ENCODE assay signal across 17 cellular contexts in genomic region chr18:64982414-64983096, GRCh38.
DNase-seq lines count a peak whose midpoint lies in the region; ATAC-seq and TF ChIP-seq lines count a peak whose summit lies in the region.
"Had no signal": no experiment of that assay in that cellular context is flagged by ENCODE, and none has a peak within 500 bp of the region (broad histone marks: within the 10 kb centered on the region; RNA-seq: fewer than 3 reads in every experiment).

No MANE protein-coding gene starts in this region.

- peak; percentile 52 for ATAC-seq in Right ventricle myocardium superior (ENCODE audit: poor library complexity)
- ATAC-seq in mucosa of descending colon = peak; percentile 69
- no peak for ATAC-seq in GM18873 (IDR thresholded peaks at IDR 0.05; ENCODE audit: low FRiP score, unreplicated experiment)
- ATAC-seq: A549 had no signal

- H3K4me3 ChIP-seq in right atrium auricular region = no peak overlapping the region
- H3K4me3 ChIP-seq in left ventricle myocardium inferior = no peak overlapping the region
- no peak overlapping the region for H3K4me3 ChIP-seq in mucosa of descending colon
- H3K4me3 ChIP-seq: A549, GM23248, SJSA1 had no signal

- no peak for TF ChIP-seq CTCF in right atrium auricular region (IDR thresholded peaks at IDR 0.05)
- no peak for TF ChIP-seq CTCF in left ventricle myocardium inferior (IDR thresholded peaks at IDR 0.05; ENCODE audit: borderline replicate concordance)
- no peak for TF ChIP-seq CTCF in mucosa of descending colon (IDR thresholded peaks at IDR 0.05)

- no peak for DNase-seq in Right ventricle myocardium superior
- DNase-seq in right atrium auricular region (ENCODE audit: low spot score) = no peak
- no peak for DNase-seq in left ventricle myocardium inferior
- DNase-seq in mucosa of descending colon = peak in 2 of 3 donors; percentile 6 to 21
- no peak for DNase-seq in NCI-H2196 treated with DMSO at 0.1 percent for 48 hours (lab: John Stamatoyannopoulos, UW; ENCODE audit: unreplicated experiment)
- no peak for DNase-seq in CD1c-positive myeloid dendritic cell (ENCODE audit: extremely low spot score)
- no peak for DNase-seq in UCSD-AML1 (lab: John Stamatoyannopoulos, UW; ENCODE audit: unreplicated experiment)
- DNase-seq: C1 segment of cervical spinal cord; GM23248; HCEC 1CT; NCI-H1092 treated with DMSO at 0.1 percent for 48 hours; NCI-H2081 treated with DMSO at 0.1 percent for 48 hours; NK-92 treated with Interleukin-12 subunit alpha and Interleukin-12 subunit beta, amount 100 ng/mL, for 24 hours had no signal

- H3K27ac ChIP-seq in right atrium auricular region = peak overlapping the region in 1 of 2 donors; percentile 69
- H3K27ac ChIP-seq in left ventricle myocardium inferior (replicated peaks) = peak overlapping the region; percentile 48
- H3K27ac ChIP-seq: A549, GM23248, RWPE1, SJSA1 had no signal

- H3K27me3 ChIP-seq in right atrium auricular region = no peaks in the 10 kb centered on the region
- no peaks in the 10 kb centered on the region for H3K27me3 ChIP-seq in left ventricle myocardium inferior (ENCODE audit: low read depth)
- H3K27me3 ChIP-seq: SJSA1 had no signal

- H3K36me3 ChIP-seq in right atrium auricular region = no peaks in the 10 kb centered on the region
- no peaks in the 10 kb centered on the region for H3K36me3 ChIP-seq in left ventricle myocardium inferior
- H3K36me3 ChIP-seq in mucosa of descending colon (ENCODE audit: low read depth) = no peaks in the 10 kb centered on the region
- H3K36me3 ChIP-seq: SJSA1 had no signal

- H3K9me3 ChIP-seq in right atrium auricular region = no peaks in the 10 kb centered on the region
- H3K9me3 ChIP-seq in left ventricle myocardium inferior (replicated peaks) = no peaks in the 10 kb centered on the region
- H3K9me3 ChIP-seq in mucosa of descending colon = no peaks in the 10 kb centered on the region
- H3K9me3 ChIP-seq: A549, SJSA1 had no signal

- intact Hi-C loops in Right ventricle myocardium superior (cut with DNase I) = no loop called here
- intact Hi-C loops in left ventricle myocardium inferior (cut with micrococcal nuclease) = no loop called here
- intact Hi-C loops in mucosa of descending colon (cut with DNase I, micrococcal nuclease) = no loop called here

- H3K4me1 ChIP-seq in right atrium auricular region = peaks cover 0 to 6% of the 10 kb centered on the region in 2 donors
- peaks cover 49% of the 10 kb centered on the region for H3K4me1 ChIP-seq in left ventricle myocardium inferior
- H3K4me1 ChIP-seq in mucosa of descending colon (ENCODE audit: low read depth) = no peaks in the 10 kb centered on the region
- H3K4me1 ChIP-seq: A549, SJSA1 had no signal

Comparison
In these comparisons a context has a peak if more than half of its experiments do, and no peak if none do; other contexts are left out.
1. DNase-seq: peak in mucosa of descending colon (2 of 3); none in Right ventricle myocardium superior (single experiment), right atrium auricular region (single experiment), left ventricle myocardium inferior (single experiment), NCI-H2196 treated with DMSO at 0.1 percent for 48 hours (single experiment), CD1c-positive myeloid dendritic cell (single experiment) and UCSD-AML1 (single experiment).